8 cellular contexts compared by ENCODE assay signal in the genomic region with DNA sequence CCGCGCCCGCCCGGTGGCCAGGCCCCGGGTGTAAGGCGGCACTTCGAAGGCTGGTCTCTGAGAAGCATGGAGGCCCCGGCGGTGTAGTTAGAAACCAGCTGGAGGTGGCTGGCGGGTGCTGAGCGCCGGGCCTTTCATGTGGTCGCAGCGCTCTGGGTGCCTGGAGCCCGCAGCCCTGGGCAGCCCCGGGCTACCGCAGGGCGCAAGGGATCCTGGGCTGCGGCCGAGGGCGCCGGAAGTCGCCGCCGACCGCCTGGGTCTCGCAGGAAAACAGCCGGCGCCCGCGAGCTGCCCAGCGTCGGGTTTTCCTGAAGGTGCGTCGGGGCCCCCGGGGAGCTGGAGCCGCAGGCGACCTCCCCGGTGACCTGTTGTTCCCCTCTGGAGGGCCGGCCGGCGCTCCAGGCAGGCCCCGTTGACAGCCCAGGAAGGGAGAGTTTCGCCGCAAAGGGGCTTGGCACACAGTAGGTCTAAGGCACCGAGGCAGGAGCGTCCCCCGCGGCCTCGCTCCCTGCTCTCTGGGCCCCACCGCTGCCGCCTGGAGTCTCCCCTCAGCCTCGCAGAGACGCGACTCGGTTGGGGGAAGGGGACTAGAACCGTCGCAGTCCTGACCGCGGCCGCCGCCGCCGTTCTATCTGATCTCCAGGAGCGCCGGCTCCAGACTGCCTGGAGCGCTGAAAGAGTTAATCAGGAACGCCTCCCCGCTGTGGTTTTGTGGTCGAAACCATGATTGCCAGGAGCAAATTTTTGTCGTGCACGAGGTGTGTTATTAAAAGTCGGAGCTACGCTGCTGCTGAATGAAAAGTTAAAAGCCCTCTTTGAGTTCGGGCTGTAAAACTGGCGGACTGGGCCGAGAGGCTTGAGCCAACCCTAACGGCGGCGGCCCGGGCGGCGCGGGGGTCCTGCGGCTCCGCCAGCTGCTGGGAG. TPM values are rescaled to one million over a fixed set of nuclear protein-coding genes. Genes with fewer than 3 reads are reported as not detected.
A peak's percentile ranks its signal among the peaks of the same experiment; 100 is the strongest.
DNase-seq lines count a peak whose midpoint lies in the region; ATAC-seq and TF ChIP-seq lines count a peak whose summit lies in the region.

No MANE protein-coding gene starts in this region.

- ATAC-seq in HG03139 (IDR thresholded peaks at IDR 0.05; ENCODE audit: unreplicated experiment) (peak; percentile 61), heart right ventricle (peak; percentile 58 to 83 (median 71)), SK-N-SH treated with all-trans-retinoic acid at 6 μM for 48 hours (no peak)

- H3K36me3 ChIP-seq in heart right ventricle: no peaks in the 10 kb centered on the region

- H3K4me1 ChIP-seq in heart right ventricle: peaks cover 0 to 43% (median 18%) of the 10 kb centered on the region in 9 donors

- intact Hi-C loops in heart right ventricle (cut with DNase I): no loop called here

- no peak overlapping the region for H3K27ac Mint-ChIP-seq in activated naive CD8-positive, alpha-beta T cell

- H3K4me3 Mint-ChIP-seq in activated naive CD8-positive, alpha-beta T cell: peak overlapping the region; percentile 80

- 11 to 12% methylated on average over 85 to 86 of the region's 86 CpGs for WGBS in heart right ventricle, 2 donors

- peaks cover 40% of the 10 kb centered on the region for H3K27me3 Mint-ChIP-seq in activated naive CD8-positive, alpha-beta T cell

- no peaks in the 10 kb centered on the region for H3K36me3 Mint-ChIP-seq in activated naive CD8-positive, alpha-beta T cell

- H3K9me3 ChIP-seq in heart right ventricle: no peaks in the 10 kb centered on the region

- TF ChIP-seq CTCF in GM10266 (IDR thresholded peaks at IDR 0.05; ENCODE audit: control insufficient read depth, insufficient read depth, low read depth, missing control alignments) (no peak), heart right ventricle (IDR thresholded peaks at IDR 0.05) (no peak), retinal pigment epithelial cell (conservative IDR thresholded peaks at IDR 0.05; ENCODE audit: low read depth, low read length) (peak; percentile 1)

- peak overlapping the region in 2 of 10 donors; percentile 34 to 69 for H3K27ac ChIP-seq in heart right ventricle

- H3K27me3 ChIP-seq in heart right ventricle: peaks cover 0 to 88% (median 55%) of the 10 kb centered on the region in 7 donors

- peak; percentile 82 for DNase-seq in GM10266 (ENCODE audit: extremely low spot score)
- DNase-seq in SK-N-DZ (ENCODE audit: low spot score): peak; percentile 18
- peak; percentile 16 to 47 for DNase-seq in heart right ventricle
- DNase-seq in retinal pigment epithelial cell (ENCODE audit: low read depth): peak; percentile 59
- DNase-seq in NCI-H1694 (lab: John Stamatoyannopoulos, UW): no peak

- H3K9me3 Mint-ChIP-seq in activated naive CD8-positive, alpha-beta T cell (ENCODE audit: low read depth): no peaks in the 10 kb centered on the region

- H3K4me3 ChIP-seq in heart right ventricle (peak overlapping the region; percentile 16 to 64 (median 56)), retinal pigment epithelial cell (ENCODE audit: low read length) (peak overlapping the region; percentile 44)

- peaks cover 43% of the 10 kb centered on the region for H3K4me1 Mint-ChIP-seq in activated naive CD8-positive, alpha-beta T cell (ENCODE audit: low read depth)

TF ChIP-seq in SK-N-SH treated with all-trans-retinoic acid at 6 μM for 48 hours, 23 proteins besides CTCF, POLR2A, EP300 and RAD21:
- TF ChIP-seq TCF4 (CRISPR knock-in tag; IDR thresholded peaks at IDR 0.05; ENCODE audit: borderline replicate concordance) (no peak), PPARA (CRISPR knock-in tag; IDR thresholded peaks at IDR 0.05; ENCODE audit: borderline replicate concordance) (no peak), ZNF565 (CRISPR knock-in tag; conservative IDR thresholded peaks at IDR 0.05; ENCODE audit: low read depth) (no peak), ZFP30 (CRISPR knock-in tag; IDR thresholded peaks at IDR 0.05) (no peak), ZFP3 (CRISPR knock-in tag; IDR thresholded peaks at IDR 0.05) (no peak), TOX (CRISPR knock-in tag; IDR thresholded peaks at IDR 0.05; ENCODE audit: borderline replicate concordance) (no peak), BACH2 (CRISPR knock-in tag; IDR thresholded peaks at IDR 0.05; ENCODE audit: borderline replicate concordance) (no peak)
- TF ChIP-seq, protein P1, sequence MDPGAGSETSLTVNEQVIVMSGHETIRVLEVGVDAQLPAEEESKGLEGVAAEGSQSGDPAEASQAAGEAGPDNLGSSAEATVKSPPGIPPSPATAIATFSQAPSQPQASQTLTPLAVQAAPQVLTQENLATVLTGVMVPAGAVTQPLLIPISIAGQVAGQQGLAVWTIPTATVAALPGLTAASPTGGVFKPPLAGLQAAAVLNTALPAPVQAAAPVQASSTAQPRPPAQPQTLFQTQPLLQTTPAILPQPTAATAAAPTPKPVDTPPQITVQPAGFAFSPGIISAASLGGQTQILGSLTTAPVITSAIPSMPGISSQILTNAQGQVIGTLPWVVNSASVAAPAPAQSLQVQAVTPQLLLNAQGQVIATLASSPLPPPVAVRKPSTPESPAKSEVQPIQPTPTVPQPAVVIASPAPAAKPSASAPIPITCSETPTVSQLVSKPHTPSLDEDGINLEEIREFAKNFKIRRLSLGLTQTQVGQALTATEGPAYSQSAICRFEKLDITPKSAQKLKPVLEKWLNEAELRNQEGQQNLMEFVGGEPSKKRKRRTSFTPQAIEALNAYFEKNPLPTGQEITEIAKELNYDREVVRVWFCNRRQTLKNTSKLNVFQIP (CRISPR knock-in tag; IDR thresholded peaks at IDR 0.05; ENCODE audit: borderline replicate concordance, low read depth): no peak
- TF ChIP-seq, protein P2, sequence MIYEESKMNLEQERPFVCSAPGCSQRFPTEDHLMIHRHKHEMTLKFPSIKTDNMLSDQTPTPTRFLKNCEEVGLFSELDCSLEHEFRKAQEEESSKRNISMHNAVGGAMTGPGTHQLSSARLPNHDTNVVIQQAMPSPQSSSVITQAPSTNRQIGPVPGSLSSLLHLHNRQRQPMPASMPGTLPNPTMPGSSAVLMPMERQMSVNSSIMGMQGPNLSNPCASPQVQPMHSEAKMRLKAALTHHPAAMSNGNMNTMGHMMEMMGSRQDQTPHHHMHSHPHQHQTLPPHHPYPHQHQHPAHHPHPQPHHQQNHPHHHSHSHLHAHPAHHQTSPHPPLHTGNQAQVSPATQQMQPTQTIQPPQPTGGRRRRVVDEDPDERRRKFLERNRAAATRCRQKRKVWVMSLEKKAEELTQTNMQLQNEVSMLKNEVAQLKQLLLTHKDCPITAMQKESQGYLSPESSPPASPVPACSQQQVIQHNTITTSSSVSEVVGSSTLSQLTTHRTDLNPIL (CRISPR knock-in tag; IDR thresholded peaks at IDR 0.05; ENCODE audit: low read depth): no peak
- TF ChIP-seq, protein P3, sequence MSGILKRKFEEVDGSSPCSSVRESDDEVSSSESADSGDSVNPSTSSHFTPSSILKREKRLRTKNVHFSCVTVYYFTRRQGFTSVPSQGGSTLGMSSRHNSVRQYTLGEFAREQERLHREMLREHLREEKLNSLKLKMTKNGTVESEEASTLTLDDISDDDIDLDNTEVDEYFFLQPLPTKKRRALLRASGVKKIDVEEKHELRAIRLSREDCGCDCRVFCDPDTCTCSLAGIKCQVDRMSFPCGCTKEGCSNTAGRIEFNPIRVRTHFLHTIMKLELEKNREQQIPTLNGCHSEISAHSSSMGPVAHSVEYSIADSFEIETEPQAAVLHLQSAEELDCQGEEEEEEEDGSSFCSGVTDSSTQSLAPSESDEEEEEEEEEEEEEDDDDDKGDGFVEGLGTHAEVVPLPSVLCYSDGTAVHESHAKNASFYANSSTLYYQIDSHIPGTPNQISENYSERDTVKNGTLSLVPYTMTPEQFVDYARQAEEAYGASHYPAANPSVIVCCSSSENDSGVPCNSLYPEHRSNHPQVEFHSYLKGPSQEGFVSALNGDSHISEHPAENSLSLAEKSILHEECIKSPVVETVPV (CRISPR knock-in tag; IDR thresholded peaks at IDR 0.05): no peak

RNA-seq across cellular contexts. Expression of a gene that starts 2.8 kb away (rescaled TPM):
- 0.10 TPM in 1 of 2 replicates, not detected in the other for polyA plus RNA-seq in SK-N-DZ (2014; cell fraction: cytosol; rRNA removed)
- polyA plus RNA-seq in SK-N-DZ (2014; cell fraction: nucleus; rRNA removed): 0.15 TPM in 1 of 2 replicates, not detected in the other
- total RNA-seq in heart right ventricle: not detected
- polyA plus RNA-seq in heart right ventricle: under 1 TPM in 1 of 2 donors, not detected in 1; 0.03 TPM
